1 cellular context compared by ENCODE assay signal in the genomic region with DNA sequence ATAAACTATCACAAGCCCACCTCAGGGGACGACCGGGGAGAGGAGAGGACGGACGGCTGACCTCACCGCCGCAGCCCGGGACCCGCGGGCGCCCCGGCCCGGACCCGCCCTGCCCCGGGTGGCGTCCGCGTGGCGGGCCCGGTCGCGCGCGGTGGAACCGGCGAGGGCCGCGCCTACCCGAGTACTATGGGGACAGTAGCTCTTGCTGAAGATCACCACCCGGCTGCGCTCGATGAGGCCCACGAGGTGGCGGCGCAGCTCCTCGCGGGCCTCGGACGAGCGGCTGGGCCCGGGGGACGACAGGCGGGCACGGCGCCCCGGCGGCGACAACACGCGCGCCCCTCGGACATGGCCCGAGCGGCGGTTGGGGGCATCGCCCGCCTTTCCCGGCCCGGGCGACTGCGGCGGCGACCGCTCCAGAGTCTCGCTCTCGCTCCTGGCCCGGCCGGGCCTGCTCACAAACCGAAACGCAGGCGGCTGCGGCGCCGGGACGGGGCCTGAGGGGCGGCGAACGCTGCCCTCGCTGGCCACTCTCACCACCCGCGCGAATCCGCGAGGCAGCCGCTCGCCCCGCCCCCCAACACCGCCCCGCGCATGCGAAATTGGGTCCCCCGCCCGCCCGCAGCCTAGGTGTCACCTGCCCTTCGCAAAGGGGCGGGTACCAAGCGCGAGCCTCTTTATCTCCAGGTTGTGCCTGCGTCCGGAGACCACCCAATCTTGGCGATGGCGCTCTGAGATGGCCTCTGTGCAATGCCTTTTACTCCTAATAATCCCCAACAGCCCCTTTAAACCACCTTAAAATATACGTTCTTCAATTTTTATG.
TF ChIP-seq lines count a peak whose summit lies in the region.

A gene (minus strand): TSS at position 554 of the 823 bp plus-strand sequence.

TF ChIP-seq in HEK293, 187 proteins besides CTCF, POLR2A, EP300 and RAD21 (continued from another document):
- TF ChIP-seq ZNF660 (tag by site-specific recombination; IDR thresholded peaks at IDR 0.05) (0 out of 2 replicates have a peak, but pooled peaks have one; percentile 22), ZNF266 (tag by site-specific recombination; IDR thresholded peaks at IDR 0.05; ENCODE audit: low read depth) (no peak), ZNF596 (tag by site-specific recombination; IDR thresholded peaks at IDR 0.05) (peak; percentile 33; the same call in 1 of the 2 replicates), ZNF292 (tag by site-specific recombination; IDR thresholded peaks at IDR 0.05; ENCODE audit: borderline replicate concordance, low read depth) (no peak), ZNF112 (tag by site-specific recombination; IDR thresholded peaks at IDR 0.05) (no peak), KLF9 (tag by site-specific recombination; IDR thresholded peaks at IDR 0.05; ENCODE audit: low read depth) (peak; percentile 36; the same call in 1 of the 2 replicates), ZNF184 (tag by site-specific recombination; IDR thresholded peaks at IDR 0.05) (no peak), SP3 (tag by site-specific recombination; IDR thresholded peaks at IDR 0.05) (peak; percentile 43; the same call in 1 of the 2 replicates), ZSCAN16 (tag by site-specific recombination; IDR thresholded peaks at IDR 0.05) (no peak)
- TF ChIP-seq, protein P1, sequence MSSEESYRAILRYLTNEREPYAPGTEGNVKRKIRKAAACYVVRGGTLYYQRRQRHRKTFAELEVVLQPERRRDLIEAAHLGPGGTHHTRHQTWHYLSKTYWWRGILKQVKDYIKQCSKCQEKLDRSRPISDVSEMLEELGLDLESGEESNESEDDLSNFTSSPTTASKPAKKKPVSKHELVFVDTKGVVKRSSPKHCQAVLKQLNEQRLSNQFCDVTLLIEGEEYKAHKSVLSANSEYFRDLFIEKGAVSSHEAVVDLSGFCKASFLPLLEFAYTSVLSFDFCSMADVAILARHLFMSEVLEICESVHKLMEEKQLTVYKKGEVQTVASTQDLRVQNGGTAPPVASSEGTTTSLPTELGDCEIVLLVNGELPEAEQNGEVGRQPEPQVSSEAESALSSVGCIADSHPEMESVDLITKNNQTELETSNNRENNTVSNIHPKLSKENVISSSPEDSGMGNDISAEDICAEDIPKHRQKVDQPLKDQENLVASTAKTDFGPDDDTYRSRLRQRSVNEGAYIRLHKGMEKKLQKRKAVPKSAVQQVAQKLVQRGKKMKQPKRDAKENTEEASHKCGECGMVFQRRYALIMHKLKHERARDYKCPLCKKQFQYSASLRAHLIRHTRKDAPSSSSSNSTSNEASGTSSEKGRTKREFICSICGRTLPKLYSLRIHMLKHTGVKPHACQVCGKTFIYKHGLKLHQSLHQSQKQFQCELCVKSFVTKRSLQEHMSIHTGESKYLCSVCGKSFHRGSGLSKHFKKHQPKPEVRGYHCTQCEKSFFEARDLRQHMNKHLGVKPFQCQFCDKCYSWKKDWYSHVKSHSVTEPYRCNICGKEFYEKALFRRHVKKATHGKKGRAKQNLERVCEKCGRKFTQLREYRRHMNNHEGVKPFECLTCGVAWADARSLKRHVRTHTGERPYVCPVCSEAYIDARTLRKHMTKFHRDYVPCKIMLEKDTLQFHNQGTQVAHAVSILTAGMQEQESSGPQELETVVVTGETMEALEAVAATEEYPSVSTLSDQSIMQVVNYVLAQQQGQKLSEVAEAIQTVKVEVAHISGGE (tag by site-specific recombination; conservative IDR thresholded peaks at IDR 0.05; ENCODE audit: low read depth) = no peak
- TF ChIP-seq, protein P2, sequence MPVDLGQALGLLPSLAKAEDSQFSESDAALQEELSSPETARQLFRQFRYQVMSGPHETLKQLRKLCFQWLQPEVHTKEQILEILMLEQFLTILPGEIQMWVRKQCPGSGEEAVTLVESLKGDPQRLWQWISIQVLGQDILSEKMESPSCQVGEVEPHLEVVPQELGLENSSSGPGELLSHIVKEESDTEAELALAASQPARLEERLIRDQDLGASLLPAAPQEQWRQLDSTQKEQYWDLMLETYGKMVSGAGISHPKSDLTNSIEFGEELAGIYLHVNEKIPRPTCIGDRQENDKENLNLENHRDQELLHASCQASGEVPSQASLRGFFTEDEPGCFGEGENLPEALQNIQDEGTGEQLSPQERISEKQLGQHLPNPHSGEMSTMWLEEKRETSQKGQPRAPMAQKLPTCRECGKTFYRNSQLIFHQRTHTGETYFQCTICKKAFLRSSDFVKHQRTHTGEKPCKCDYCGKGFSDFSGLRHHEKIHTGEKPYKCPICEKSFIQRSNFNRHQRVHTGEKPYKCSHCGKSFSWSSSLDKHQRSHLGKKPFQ (tag by site-specific recombination; IDR thresholded peaks at IDR 0.05) = peak; percentile 94
- TF ChIP-seq, protein P3, sequence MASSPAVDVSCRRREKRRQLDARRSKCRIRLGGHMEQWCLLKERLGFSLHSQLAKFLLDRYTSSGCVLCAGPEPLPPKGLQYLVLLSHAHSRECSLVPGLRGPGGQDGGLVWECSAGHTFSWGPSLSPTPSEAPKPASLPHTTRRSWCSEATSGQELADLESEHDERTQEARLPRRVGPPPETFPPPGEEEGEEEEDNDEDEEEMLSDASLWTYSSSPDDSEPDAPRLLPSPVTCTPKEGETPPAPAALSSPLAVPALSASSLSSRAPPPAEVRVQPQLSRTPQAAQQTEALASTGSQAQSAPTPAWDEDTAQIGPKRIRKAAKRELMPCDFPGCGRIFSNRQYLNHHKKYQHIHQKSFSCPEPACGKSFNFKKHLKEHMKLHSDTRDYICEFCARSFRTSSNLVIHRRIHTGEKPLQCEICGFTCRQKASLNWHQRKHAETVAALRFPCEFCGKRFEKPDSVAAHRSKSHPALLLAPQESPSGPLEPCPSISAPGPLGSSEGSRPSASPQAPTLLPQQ (tag by site-specific recombination; IDR thresholded peaks at IDR 0.05) = 0 out of 2 replicates have a peak, but pooled peaks have one; percentile 28
